In genomic region chr14:104115691-104116543, GRCh38 we compare ENCODE assay signal across 8 cellular contexts. TPM values are rescaled to one million over a fixed set of nuclear protein-coding genes. Genes with fewer than 3 reads are reported as not detected.
DNase-seq lines count a peak whose midpoint lies in the region; ATAC-seq and TF ChIP-seq lines count a peak whose summit lies in the region.

No MANE protein-coding gene starts in this region.

- H3K9ac ChIP-seq in BLaER1, result peak overlapping the region; percentile 40; the same call in 1 of the 2 replicates
- H3K9ac ChIP-seq in PC-3 (ENCODE audit: low read length), result peak overlapping the region; percentile 74

- H3K4me3 ChIP-seq in BLaER1 (peak overlapping the region; percentile 65), PC-3 (ENCODE audit: low read length) (peak overlapping the region; percentile 78), ovary (peak overlapping the region; percentile 36)

- TSS peak; percentile 49 for BruUV-seq in PC-3 (replicated peaks; lab: Mats Ljungman, UMichigan)

- H3K9me3 ChIP-seq in BLaER1 (no peaks in the 10 kb centered on the region), PC-3 (ENCODE audit: low read length) (no peaks in the 10 kb centered on the region), ovary (no peaks in the 10 kb centered on the region)

- TF ChIP-seq POLR2A in ovary (IDR thresholded peaks at IDR 0.05), result no peak

- TF ChIP-seq EP300 in ovary (IDR thresholded peaks at IDR 0.05), result no peak

- H4K20me1 ChIP-seq in BLaER1 (peaks cover 28% of the 10 kb centered on the region; the same call in 1 of the 2 replicates), PC-3 (ENCODE audit: low read length) (no peaks in the 10 kb centered on the region)

- POLR2A ChIA-PET in PC-3 (lab: Charles Lee; ENCODE audit: unreplicated experiment), result no interaction called here

- H3K9me2 ChIP-seq in PC-3 (replicated peaks; ENCODE audit: low read length), result no peaks in the 10 kb centered on the region

- peak overlapping the region; percentile 73; the same call in 1 of the 2 replicates for H2AFZ ChIP-seq in PC-3 (ENCODE audit: low read length)

- H3K27ac ChIP-seq in BLaER1 (no peak overlapping the region), PC-3 (ENCODE audit: low read length) (peak overlapping the region; percentile 39), foreskin keratinocyte (peak overlapping the region; percentile 77), ovary (no peak overlapping the region)

- TF ChIP-seq CTCF in PC-3 (conservative IDR thresholded peaks at IDR 0.05; ENCODE audit: low read depth, low read length), result no peak
- no peak for TF ChIP-seq CTCF in foreskin keratinocyte (conservative IDR thresholded peaks at IDR 0.05)
- TF ChIP-seq CTCF in ovary (IDR thresholded peaks at IDR 0.05), result no peak

- DNase-seq in PC-3 (peak; percentile 48), foreskin keratinocyte (no peak), ovary (peak in 4 of 5 donors; percentile 15 to 41 (median 28)), hepatic stellate cell (ENCODE audit: low spot score) (no peak), CD1c-positive myeloid dendritic cell (ENCODE audit: extremely low spot score) (no peak)
- no peak for DNase-seq in activated CD4-positive, CD25-positive, alpha-beta regulatory T cell (lab: John Stamatoyannopoulos, UW)

- peak overlapping the region; percentile 83 for H3K4me2 ChIP-seq in BLaER1
- peak overlapping the region; percentile 97 for H3K4me2 ChIP-seq in PC-3 (ENCODE audit: low read length)

- H3K27me3 ChIP-seq in BLaER1 (peaks cover 62% of the 10 kb centered on the region), PC-3 (ENCODE audit: low read length) (peaks cover 6% of the 10 kb centered on the region; the same call in 1 of the 2 replicates), foreskin keratinocyte (peaks cover 49% of the 10 kb centered on the region), ovary (peaks cover 8% of the 10 kb centered on the region)

- H3K36me3 ChIP-seq in BLaER1 (no peaks in the 10 kb centered on the region), PC-3 (ENCODE audit: low read depth, low read length) (no peaks in the 10 kb centered on the region), ovary (no peaks in the 10 kb centered on the region)

- 43 to 48% (median 47%) methylated on average over 20 of the region's 20 CpGs for WGBS in ovary, 3 donors

- H3F3A ChIP-seq in PC-3 (ENCODE audit: low read length, unreplicated experiment), result no peaks in the 10 kb centered on the region

- no peaks in the 10 kb centered on the region for H3K79me2 ChIP-seq in PC-3 (ENCODE audit: low read length)

- intact Hi-C loops in PC-3 (cut with micrococcal nuclease) (no loop called here), ovary (cut with DNase I) (no loop called here)

- CTCF ChIA-PET in PC-3 (lab: Charles Lee), result no interaction called here

- peaks cover 35% of the 10 kb centered on the region for H3K4me1 ChIP-seq in BLaER1
- peaks cover 28% of the 10 kb centered on the region for H3K4me1 ChIP-seq in PC-3 (ENCODE audit: insufficient read depth, low read length)
- H3K4me1 ChIP-seq in foreskin keratinocyte, result no peaks in the 10 kb centered on the region
- H3K4me1 ChIP-seq in ovary (ENCODE audit: insufficient read depth), result peaks cover 2% of the 10 kb centered on the region

- ATAC-seq in PC-3 (peak; percentile 48), foreskin keratinocyte (peak; percentile 2), GM18511 (IDR thresholded peaks at IDR 0.05; ENCODE audit: unreplicated experiment) (no peak)

RNA-seq across cellular contexts. Expression of gene KIF26A, which starts 22.5 kb away (rescaled TPM):
- total RNA-seq in PC-3 (2014; rRNA removed) (3.1 TPM in 2 replicates), foreskin keratinocyte (1.3 and 2.0 TPM in 2 replicates), ovary (10 to 100 TPM in 3 of 7 donors, 1 to 10 TPM in 4; 1.4 to 16.8 (median 6.4) TPM)
- polyA plus RNA-seq in foreskin keratinocyte (0.42 and 0.53 TPM in 2 replicates), ovary (1 to 10 TPM in 1 of 2 donors, under 1 TPM in 1; 0.32 to 5.3 TPM)

RNA-seq across cellular contexts. Expression of gene ASPG, which starts 30.4 kb away (rescaled TPM):
- total RNA-seq in PC-3 (2014; rRNA removed), result 0.22 TPM in 1 of 2 replicates, not detected in the other
- 0.11 and 0.14 TPM in 2 replicates for total RNA-seq in foreskin keratinocyte
- polyA plus RNA-seq in foreskin keratinocyte, result 0.08 TPM in 1 of 2 replicates, not detected in the other
- 10 to 100 TPM; 10.5 to 28.8 (median 19.8) TPM for total RNA-seq in ovary
- 10 to 100 TPM in 1 of 2 donors, under 1 TPM in 1; 0.45 to 11.0 TPM for polyA plus RNA-seq in ovary

Comparison
In these comparisons a context has a peak if more than half of its experiments do, and no peak if none do; other contexts are left out.
1. H3K27ac ChIP-seq: peak in PC-3 (single experiment) and foreskin keratinocyte (single experiment); none in BLaER1 (single experiment) and ovary (0 of 2).
2. DNase-seq: peak in PC-3 (single experiment) and ovary (4 of 5); none in foreskin keratinocyte (0 of 2), hepatic stellate cell (single experiment), activated CD4-positive, CD25-positive, alpha-beta regulatory T cell (0 of 4) and CD1c-positive myeloid dendritic cell (single experiment).
3. Peak in every context shown above with its lines, with median percentiles within 50 percentile points of each other: H3K4me3 ChIP-seq.